ENCODE assay signal across 26 cellular contexts in genomic region chr4:91322961-91323360, GRCh38.
"Had no signal": no experiment of that assay in that cellular context is flagged by ENCODE, and none has a peak within 500 bp of the region (broad histone marks: within the 10 kb centered on the region; RNA-seq: fewer than 3 reads in every experiment).

No MANE protein-coding gene starts in this region.

- H3K27ac ChIP-seq: ascending aorta, cardiac muscle cell, VCaP had no signal

- H3K36me3 ChIP-seq: ascending aorta, cardiac muscle cell had no signal

- H3K27me3 ChIP-seq: ascending aorta, cardiac muscle cell had no signal

- H3K4me3 ChIP-seq: ascending aorta, cardiac muscle cell had no signal

- DNase-seq: activated B cell treated with CpG ODN at 0.5 μM for 24 hours; activated CD4-positive, alpha-beta memory T cell treated with anti-CD3 and anti-CD28 coated beads for 36 hours; activated CD4-positive, alpha-beta T cell treated with anti-CD3 and anti-CD28 coated beads for 4 hours; activated CD4-positive, alpha-beta T cell treated with anti-CD3 and anti-CD28 coated beads, Interleukin-2, amount 10 ng/mL, durations not matched to agents 24 days and 14 days; activated CD4-positive, alpha-beta T cell treated with anti-CD3 and anti-CD28 coated beads, Interleukin-2, amount 50 U/mL, for 1 hour; activated CD4-positive, alpha-beta T cell treated with anti-CD3 and anti-CD28 coated beads, Interleukin-2, amount 50 U/mL, for 4 hours; activated CD4-positive, CD25-positive, alpha-beta regulatory T cell treated with anti-CD3 and anti-CD28 coated beads, Interleukin-2, amount 50 U/mL, for 72 hours; activated CD8-positive, alpha-beta memory T cell treated with anti-CD3 and anti-CD28 coated beads, Interleukin-2, amount 50 U/mL, for 4 hours; activated CD8-positive, alpha-beta T cell treated with anti-CD3 and anti-CD28 coated beads for 36 hours; activated effector memory CD4-positive, alpha-beta T cell treated with anti-CD3 and anti-CD28 coated beads, Interleukin-2, amount 50 U/mL, for 16 hours; activated gamma-delta T cell treated with Interleukin-2 at 50 U/mL for 16 hours; activated naive CD4-positive, alpha-beta T cell; activated naive CD4-positive, alpha-beta T cell treated with anti-CD3 and anti-CD28 coated beads for 36 hours; activated naive CD8-positive, alpha-beta T cell treated with anti-CD3 and anti-CD28 coated beads, Interleukin-2, amount 10 ng/mL, durations not matched to agents 7 days and 5 days; activated naive CD8-positive, alpha-beta T cell treated with anti-CD3 and anti-CD28 coated beads, Interleukin-2, amount 50 U/mL, for 24 hours; activated T-cell treated with anti-CD3 and anti-CD28 coated beads for 4 hours; activated T-cell treated with anti-CD3 and anti-CD28 coated beads, Interleukin-2, amount 50 U/mL, for 1 hour; activated T-cell treated with anti-CD3 and anti-CD28 coated beads, Interleukin-2, amount 50 U/mL, for 4 hours; activated T-cell treated with anti-CD3 and anti-CD28 coated beads, Interleukin-2, amount 50 U/mL, for 72 hours; amygdala; anterior cingulate cortex; T-helper 2 cell; T-helper 9 cell had no signal
